8 cellular contexts compared by ENCODE assay signal in genomic region chr4:1693131-1693896, GRCh38. TPM values are rescaled to one million over a fixed set of nuclear protein-coding genes. Genes with fewer than 3 reads are reported as not detected.
A peak's percentile ranks its signal among the peaks of the same experiment; 100 is the strongest.
DNase-seq lines count a peak whose midpoint lies in the region; ATAC-seq and TF ChIP-seq lines count a peak whose summit lies in the region.

No MANE protein-coding gene starts in this region.

- no peaks in the 10 kb centered on the region for H3K4me1 ChIP-seq in NT2/D1 (ENCODE audit: insufficient read depth, insufficient read length)

- H3K9me3 ChIP-seq in NT2/D1 (ENCODE audit: insufficient read depth, low read length), result no peaks in the 10 kb centered on the region

- H3K27me3 ChIP-seq in NT2/D1 (ENCODE audit: insufficient read depth, insufficient read length), result no peaks in the 10 kb centered on the region

- H3K36me3 Mint-ChIP-seq in natural killer cell, result no peaks in the 10 kb centered on the region
- H3K36me3 Mint-ChIP-seq in stimulated activated memory B cell treated with anti-CD40 and anti-IgM and Interleukin-4, amounts not matched to agents 10 μg/mL and 1 μg/mL and 100 μg/mL, for 72 hours, result peaks cover 48% of the 10 kb centered on the region

- no peak overlapping the region for H3K9ac ChIP-seq in NT2/D1 (ENCODE audit: insufficient read length, low read depth)

- peaks cover 81% of the 10 kb centered on the region for H3K36me3 ChIP-seq in NT2/D1 (ENCODE audit: insufficient read depth, insufficient read length, low read length)

- H3K27me3 Mint-ChIP-seq in natural killer cell (ENCODE audit: low read depth in 2 of 2), result no peaks in the 10 kb centered on the region
- H3K27me3 Mint-ChIP-seq in stimulated activated memory B cell treated with anti-CD40 and anti-IgM and Interleukin-4, amounts not matched to agents 10 μg/mL and 1 μg/mL and 100 μg/mL, for 72 hours, result no peaks in the 10 kb centered on the region

- no peak overlapping the region for H3K4me3 ChIP-seq in NT2/D1 (ENCODE audit: insufficient read length, low read depth)

- ATAC-seq in natural killer cell, result peak; percentile 92 to 99 (median 95)
- peak; percentile 83 for ATAC-seq in stimulated activated memory B cell treated with anti-CD40 and anti-IgM and Interleukin-4, amounts not matched to agents 10 μg/mL and 1 μg/mL and 100 μg/mL, for 72 hours

- DNase-seq in activated gamma-delta T cell treated with Interleukin-2 at 50 U/mL for 16 hours (peak; percentile 78), activated gamma-delta T cell (lab: John Stamatoyannopoulos, UW) (no peak), HK-2 (ENCODE audit: unreplicated experiment) (peak; percentile 70), NT2/D1 (ENCODE audit: low read depth, low spot score) (peak; percentile 80), epidermal melanocyte (ENCODE audit: insufficient read length, low spot score) (peak; percentile 57), natural killer cell (peak; percentile 68)
- peak; percentile 56 to 59 for DNase-seq in activated CD8-positive, alpha-beta memory T cell treated with anti-CD3 and anti-CD28 coated beads for 4 hours (ENCODE audit: low read depth in 2 of 2)

- intact Hi-C loops in natural killer cell (cut with micrococcal nuclease), result loop anchor here (1.0 kb wide), 1 partner anchor 33 kb away; no protein-coding TSS in a partner anchor

- H3K27ac Mint-ChIP-seq in natural killer cell, result no peak overlapping the region
- H3K27ac Mint-ChIP-seq in stimulated activated memory B cell treated with anti-CD40 and anti-IgM and Interleukin-4, amounts not matched to agents 10 μg/mL and 1 μg/mL and 100 μg/mL, for 72 hours, result no peak overlapping the region

- no peak overlapping the region for H3K4me3 Mint-ChIP-seq in natural killer cell
- H3K4me3 Mint-ChIP-seq in stimulated activated memory B cell treated with anti-CD40 and anti-IgM and Interleukin-4, amounts not matched to agents 10 μg/mL and 1 μg/mL and 100 μg/mL, for 72 hours, result no peak overlapping the region

- H3K9me3 Mint-ChIP-seq in natural killer cell, result no peaks in the 10 kb centered on the region
- no peaks in the 10 kb centered on the region for H3K9me3 Mint-ChIP-seq in stimulated activated memory B cell treated with anti-CD40 and anti-IgM and Interleukin-4, amounts not matched to agents 10 μg/mL and 1 μg/mL and 100 μg/mL, for 72 hours

- no peaks in the 10 kb centered on the region for H3K4me1 Mint-ChIP-seq in natural killer cell
- H3K4me1 Mint-ChIP-seq in stimulated activated memory B cell treated with anti-CD40 and anti-IgM and Interleukin-4, amounts not matched to agents 10 μg/mL and 1 μg/mL and 100 μg/mL, for 72 hours, result no peaks in the 10 kb centered on the region

- TF ChIP-seq CTCF in natural killer cell (IDR thresholded peaks at IDR 0.05), result peak; percentile 86

RNA-seq across cellular contexts. Expression of gene FAM53A, which starts 9.2 kb away (rescaled TPM):
- total RNA-seq in natural killer cell, result 1 to 10 TPM; 1.9 to 2.9 (median 2.3) TPM

RNA-seq across cellular contexts. Expression of gene SLBP, which starts 18.8 kb away (rescaled TPM):
- 10 to 100 TPM; 29.5 to 38.8 (median 38.6) TPM for total RNA-seq in natural killer cell

RNA-seq across cellular contexts. Expression of gene TMEM129, which starts 27.8 kb away (rescaled TPM):
- 10 to 100 TPM; 18.2 to 26.9 (median 20.8) TPM for total RNA-seq in natural killer cell

RNA-seq across cellular contexts. Expression of gene TACC3, which starts 28.0 kb away (rescaled TPM):
- 10 to 100 TPM; 23.4 to 43.7 (median 32.5) TPM for total RNA-seq in natural killer cell
